In the genomic region with DNA sequence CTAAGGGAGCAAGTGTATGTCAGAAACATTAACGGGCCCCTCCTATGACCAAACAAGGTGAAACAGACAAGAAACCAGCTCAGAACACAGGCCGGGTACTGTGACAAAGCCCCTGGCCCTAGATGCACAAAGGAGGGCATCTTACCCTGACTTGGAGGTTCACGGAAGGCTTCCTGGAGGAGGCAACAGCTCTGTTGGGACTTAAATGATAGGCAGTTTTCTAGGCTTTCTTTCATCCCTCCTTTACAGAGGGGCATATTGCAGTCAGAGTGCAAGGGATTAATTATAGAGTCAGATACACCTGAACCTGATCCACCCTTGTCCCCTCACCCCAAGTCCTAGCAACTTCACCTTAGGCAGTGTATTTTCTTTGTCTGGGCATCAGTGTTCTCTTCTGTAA, we compare ENCODE assay signal across 14 cellular contexts. TPM values are rescaled to one million over a fixed set of nuclear protein-coding genes. Genes with fewer than 3 reads are reported as not detected.
DNase-seq lines count a peak whose midpoint lies in the region; ATAC-seq and TF ChIP-seq lines count a peak whose summit lies in the region.
"Had no signal": no experiment of that assay in that cellular context is flagged by ENCODE, and none has a peak within 500 bp of the region (broad histone marks: within the 10 kb centered on the region; RNA-seq: fewer than 3 reads in every experiment).

No MANE protein-coding gene starts in this region.

- no peaks in the 10 kb centered on the region for H3K9me3 Mint-ChIP-seq in CD4-positive, alpha-beta memory T cell
- H3K9me3 Mint-ChIP-seq in WTC11: no peaks in the 10 kb centered on the region
- no peaks in the 10 kb centered on the region for H3K9me3 Mint-ChIP-seq in memory B cell
- H3K9me3 Mint-ChIP-seq in chondrocyte (ENCODE audit: low read depth): no peaks in the 10 kb centered on the region
- H3K9me3 Mint-ChIP-seq: effector memory CD8-positive, alpha-beta T cell; immature natural killer cell had no signal

- peaks cover 16% of the 10 kb centered on the region for H3K4me1 ChIP-seq in CD4-positive, alpha-beta memory T cell (ENCODE audit: insufficient read depth, low read length)
- H3K4me1 ChIP-seq in skeletal muscle satellite cell (ENCODE audit: control insufficient read depth, insufficient read depth, low read length) (peaks cover 35% of the 10 kb centered on the region), SJCRH30 (peaks cover 34% of the 10 kb centered on the region; the same call in 1 of the 2 replicates)

- H3K27me3 Mint-ChIP-seq in CD4-positive, alpha-beta memory T cell: peaks cover 9 to 22% of the 10 kb centered on the region in 2 donors
- H3K27me3 Mint-ChIP-seq in WTC11 (ENCODE audit: low read depth): peaks cover 87% of the 10 kb centered on the region
- H3K27me3 Mint-ChIP-seq in memory B cell: peaks cover 27% of the 10 kb centered on the region
- H3K27me3 Mint-ChIP-seq in chondrocyte (ENCODE audit: low read depth): no peaks in the 10 kb centered on the region

- H3K4me1 Mint-ChIP-seq in CD4-positive, alpha-beta memory T cell: peaks cover 8 to 28% (median 16%) of the 10 kb centered on the region in 4 donors
- H3K4me1 Mint-ChIP-seq in WTC11: peaks cover 62% of the 10 kb centered on the region
- H3K4me1 Mint-ChIP-seq in memory B cell: no peaks in the 10 kb centered on the region
- peaks cover 40% of the 10 kb centered on the region for H3K4me1 Mint-ChIP-seq in chondrocyte (ENCODE audit: low read depth)

- no peaks in the 10 kb centered on the region for H3K36me3 Mint-ChIP-seq in CD4-positive, alpha-beta memory T cell
- no peaks in the 10 kb centered on the region for H3K36me3 Mint-ChIP-seq in WTC11
- no peaks in the 10 kb centered on the region for H3K36me3 Mint-ChIP-seq in memory B cell
- no peaks in the 10 kb centered on the region for H3K36me3 Mint-ChIP-seq in chondrocyte (ENCODE audit: low read depth)
- H3K36me3 Mint-ChIP-seq: immature natural killer cell had no signal

- H3K9me3 ChIP-seq in CD4-positive, alpha-beta memory T cell (ENCODE audit: control insufficient read depth in 1 of 2, low read length in 2 of 2): no peaks in the 10 kb centered on the region
- H3K9me3 ChIP-seq in skeletal muscle satellite cell (replicated peaks; ENCODE audit: low read length) (no peaks in the 10 kb centered on the region), SJCRH30 (replicated peaks) (no peaks in the 10 kb centered on the region)
- H3K9me3 ChIP-seq: SJSA1, thoracic aorta had no signal

- peak overlapping the region in 7 of 8 donors; percentile 11 to 66 (median 34) for H3K4me3 Mint-ChIP-seq in CD4-positive, alpha-beta memory T cell
- H3K4me3 Mint-ChIP-seq in WTC11 (peak overlapping the region; percentile 75), memory B cell (peak overlapping the region; percentile 47), chondrocyte (ENCODE audit: unreplicated experiment) (no peak overlapping the region)
- H3K4me3 Mint-ChIP-seq: activated CD8-positive, alpha-beta T cell treated with anti-CD3 and anti-CD28 coated beads, Interleukin-2, amount 10 ng/mL, durations not matched to agents 7 days and 5 days had no signal

- no peak overlapping the region for H3K4me3 ChIP-seq in CD4-positive, alpha-beta memory T cell (ENCODE audit: low read length in 2 of 2)
- H3K4me3 ChIP-seq in skeletal muscle satellite cell (ENCODE audit: low read length) (no peak overlapping the region), SJCRH30 (no peak overlapping the region)

- H3K36me3 ChIP-seq in CD4-positive, alpha-beta memory T cell (ENCODE audit: insufficient read depth, low read length): no peaks in the 10 kb centered on the region
- H3K36me3 ChIP-seq in skeletal muscle satellite cell (ENCODE audit: insufficient read depth, low read length) (no peaks in the 10 kb centered on the region), SJCRH30 (peaks cover 15% of the 10 kb centered on the region)
- H3K36me3 ChIP-seq: SJSA1, thoracic aorta had no signal

- POLR2A ChIA-PET in CD4-positive, alpha-beta memory T cell (lab: Charles Lee; ENCODE audit: partially characterized antibody): interaction anchor here (1.0 kb wide), 1 partner anchor 9 kb away, joined by 4 read pairs; the partner anchor contains the start of gene EPHB3
- POLR2A ChIA-PET in WTC11 (lab: Charles Lee): interaction anchor here (0.9 kb wide), 2 partner anchors 14 to 24 kb away, joined by 3 read pairs; no protein-coding TSS in a partner anchor

- no peak for DNase-seq in CD4-positive, alpha-beta memory T cell
- DNase-seq in WTC11 (ENCODE audit: low spot score): no peak
- no peak for DNase-seq in memory B cell (ENCODE audit: low spot score in 2 of 2)
- DNase-seq in chondrocyte (ENCODE audit: low spot score): no peak
- DNase-seq in kidney tubule cell (ENCODE audit: low spot score): no peak
- no peak for DNase-seq in SJCRH30
- DNase-seq: activated CD8-positive, alpha-beta T cell treated with anti-CD3 and anti-CD28 coated beads, Interleukin-2, amount 10 ng/mL, durations not matched to agents 7 days and 5 days; activated gamma-delta T cell; effector memory CD8-positive, alpha-beta T cell; immature natural killer cell; stimulated activated CD4-positive, alpha-beta T cell treated with anti-CD3 and anti-CD28 coated beads, Interleukin-1b, Interleukin-23, amount 100 ng/mL, for 48 hours had no signal

- H3K27me3 ChIP-seq in CD4-positive, alpha-beta memory T cell (ENCODE audit: insufficient read depth, low read length): no peaks in the 10 kb centered on the region
- H3K27me3 ChIP-seq in skeletal muscle satellite cell (ENCODE audit: control insufficient read depth, insufficient read depth, low read length) (no peaks in the 10 kb centered on the region), SJCRH30 (no peaks in the 10 kb centered on the region)
- H3K27me3 ChIP-seq: SJSA1 had no signal

- no peak overlapping the region for H3K27ac ChIP-seq in CD4-positive, alpha-beta memory T cell (ENCODE audit: low read depth, low read length)
- H3K27ac ChIP-seq in SJCRH30: no peak overlapping the region

- no peak overlapping the region for H3K27ac Mint-ChIP-seq in CD4-positive, alpha-beta memory T cell
- H3K27ac Mint-ChIP-seq in WTC11 (no peak overlapping the region), memory B cell (no peak overlapping the region), chondrocyte (ENCODE audit: unreplicated experiment) (no peak overlapping the region)
- H3K27ac Mint-ChIP-seq: activated CD8-positive, alpha-beta T cell treated with anti-CD3 and anti-CD28 coated beads, Interleukin-2, amount 10 ng/mL, durations not matched to agents 7 days and 5 days; effector memory CD8-positive, alpha-beta T cell; immature natural killer cell had no signal

- ATAC-seq in WTC11 (no peak), memory B cell (ENCODE audit: low read depth) (no peak)
- ATAC-seq: activated CD8-positive, alpha-beta T cell treated with anti-CD3 and anti-CD28 coated beads, Interleukin-2, amount 10 ng/mL, durations not matched to agents 7 days and 5 days had no signal

- peak overlapping the region; percentile 85 for H3K9ac ChIP-seq in skeletal muscle satellite cell (ENCODE audit: low read depth, low read length)

- peak overlapping the region; percentile 96 for H3K4me2 ChIP-seq in skeletal muscle satellite cell (ENCODE audit: low read length)

- CTCF ChIA-PET in CD4-positive, alpha-beta memory T cell (lab: Charles Lee; ENCODE audit: partially characterized antibody): interaction anchor here (0.6 to 2.1 kb wide), 2 partner anchors 9 to 208 kb away, joined by 3 to 7 read pairs; partner anchors contain the start of gene EPHB3
- CTCF ChIA-PET in WTC11 (lab: Charles Lee): interaction anchor here (0.6 to 2.4 kb wide), 3 partner anchors 9 to 88 kb away, joined by 3 to 16 read pairs (median 5); partner anchors contain the start of gene EPHB3

- TF ChIP-seq CTCF in WTC11 (IDR thresholded peaks at IDR 0.05) (no peak), chondrocyte (IDR thresholded peaks at IDR 0.05) (no peak)

- intact Hi-C loops in CD4-positive, alpha-beta memory T cell (cut with micrococcal nuclease): no loop called here

TF ChIP-seq in WTC11, 78 proteins besides CTCF, POLR2A, EP300 and RAD21 (continues in another document):
- TF ChIP-seq, protein P1, sequence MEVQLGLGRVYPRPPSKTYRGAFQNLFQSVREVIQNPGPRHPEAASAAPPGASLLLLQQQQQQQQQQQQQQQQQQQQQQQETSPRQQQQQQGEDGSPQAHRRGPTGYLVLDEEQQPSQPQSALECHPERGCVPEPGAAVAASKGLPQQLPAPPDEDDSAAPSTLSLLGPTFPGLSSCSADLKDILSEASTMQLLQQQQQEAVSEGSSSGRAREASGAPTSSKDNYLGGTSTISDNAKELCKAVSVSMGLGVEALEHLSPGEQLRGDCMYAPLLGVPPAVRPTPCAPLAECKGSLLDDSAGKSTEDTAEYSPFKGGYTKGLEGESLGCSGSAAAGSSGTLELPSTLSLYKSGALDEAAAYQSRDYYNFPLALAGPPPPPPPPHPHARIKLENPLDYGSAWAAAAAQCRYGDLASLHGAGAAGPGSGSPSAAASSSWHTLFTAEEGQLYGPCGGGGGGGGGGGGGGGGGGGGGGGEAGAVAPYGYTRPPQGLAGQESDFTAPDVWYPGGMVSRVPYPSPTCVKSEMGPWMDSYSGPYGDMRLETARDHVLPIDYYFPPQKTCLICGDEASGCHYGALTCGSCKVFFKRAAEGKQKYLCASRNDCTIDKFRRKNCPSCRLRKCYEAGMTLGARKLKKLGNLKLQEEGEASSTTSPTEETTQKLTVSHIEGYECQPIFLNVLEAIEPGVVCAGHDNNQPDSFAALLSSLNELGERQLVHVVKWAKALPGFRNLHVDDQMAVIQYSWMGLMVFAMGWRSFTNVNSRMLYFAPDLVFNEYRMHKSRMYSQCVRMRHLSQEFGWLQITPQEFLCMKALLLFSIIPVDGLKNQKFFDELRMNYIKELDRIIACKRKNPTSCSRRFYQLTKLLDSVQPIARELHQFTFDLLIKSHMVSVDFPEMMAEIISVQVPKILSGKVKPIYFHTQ (CRISPR knock-in tag; IDR thresholded peaks at IDR 0.05): no peak
- no peak for TF ChIP-seq NR1H2 (CRISPR knock-in tag; IDR thresholded peaks at IDR 0.05)
- TF ChIP-seq EMX1 (CRISPR knock-in tag; IDR thresholded peaks at IDR 0.05): no peak
- TF ChIP-seq RORB (CRISPR knock-in tag; IDR thresholded peaks at IDR 0.05): no peak
- TF ChIP-seq SMAD3 (CRISPR knock-in tag; IDR thresholded peaks at IDR 0.05; ENCODE audit: borderline replicate concordance): no peak
- no peak for TF ChIP-seq JAZF1 (CRISPR knock-in tag; IDR thresholded peaks at IDR 0.05)
- TF ChIP-seq ZNF317 (CRISPR knock-in tag; IDR thresholded peaks at IDR 0.05; ENCODE audit: borderline replicate concordance, low read depth): no peak
- no peak for TF ChIP-seq ATF1 (CRISPR knock-in tag; IDR thresholded peaks at IDR 0.05)

RNA-seq across cellular contexts. Expression of gene EPHB3, which starts 8.4 kb away (rescaled TPM):
- under 1 TPM; 0.29 to 0.67 TPM for total RNA-seq in CD4-positive, alpha-beta memory T cell
- polyA plus RNA-seq in CD4-positive, alpha-beta memory T cell: under 1 TPM; 0.04 to 0.79 TPM
- 5.3 to 11.4 TPM (median 6.3 TPM) in 3 replicates for total RNA-seq in WTC11 (2021)
- 0.51 and 1.5 TPM in 2 replicates for total RNA-seq in skeletal muscle satellite cell (2012; rRNA removed)
- total RNA-seq in chondrocyte: 7.2 to 11.6 TPM (median 7.5 TPM) in 3 replicates
- total RNA-seq in SJCRH30 (2014; rRNA removed; shearing (Covaris generic)): 16.4 and 16.6 TPM in 2 replicates
